Comparison of ENCODE assay signal across 2 cellular contexts in genomic region chr2:8592736-8593135, GRCh38.
TF ChIP-seq lines count a peak whose summit lies in the region.

No MANE protein-coding gene starts in this region.

TF ChIP-seq in HCT116, 20 proteins besides CTCF, POLR2A, EP300 and RAD21 (continued from another document):
- TF ChIP-seq, protein P1, sequence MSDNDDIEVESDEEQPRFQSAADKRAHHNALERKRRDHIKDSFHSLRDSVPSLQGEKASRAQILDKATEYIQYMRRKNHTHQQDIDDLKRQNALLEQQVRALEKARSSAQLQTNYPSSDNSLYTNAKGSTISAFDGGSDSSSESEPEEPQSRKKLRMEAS (IDR thresholded peaks at IDR 0.05): peak; percentile 50; the same call in 1 of the 2 replicates

TF ChIP-seq in SK-N-SH treated with all-trans-retinoic acid at 6 μM for 48 hours, 23 proteins besides CTCF, POLR2A, EP300 and RAD21 (continued from another document):
- TF ChIP-seq BACH2 (CRISPR knock-in tag; IDR thresholded peaks at IDR 0.05; ENCODE audit: borderline replicate concordance) (no peak), TCF4 (CRISPR knock-in tag; IDR thresholded peaks at IDR 0.05; ENCODE audit: borderline replicate concordance) (no peak), ZC3H10 (CRISPR knock-in tag; IDR thresholded peaks at IDR 0.05) (no peak), ZNF70 (CRISPR knock-in tag; IDR thresholded peaks at IDR 0.05) (no peak), TOX (CRISPR knock-in tag; IDR thresholded peaks at IDR 0.05; ENCODE audit: borderline replicate concordance) (no peak), ZFP3 (CRISPR knock-in tag; IDR thresholded peaks at IDR 0.05) (no peak), GLIS3 (CRISPR knock-in tag; IDR thresholded peaks at IDR 0.05) (no peak), ZFP30 (CRISPR knock-in tag; IDR thresholded peaks at IDR 0.05) (no peak), SNAI2 (CRISPR knock-in tag; IDR thresholded peaks at IDR 0.05) (no peak), ZNF8 (CRISPR knock-in tag; IDR thresholded peaks at IDR 0.05) (no peak), PPARA (CRISPR knock-in tag; IDR thresholded peaks at IDR 0.05; ENCODE audit: borderline replicate concordance) (no peak), CREB5 (CRISPR knock-in tag; IDR thresholded peaks at IDR 0.05; ENCODE audit: low read depth) (no peak), ISL1 (CRISPR knock-in tag; IDR thresholded peaks at IDR 0.05) (no peak), TSHZ2 (CRISPR knock-in tag; IDR thresholded peaks at IDR 0.05) (no peak)
- TF ChIP-seq, protein P2, sequence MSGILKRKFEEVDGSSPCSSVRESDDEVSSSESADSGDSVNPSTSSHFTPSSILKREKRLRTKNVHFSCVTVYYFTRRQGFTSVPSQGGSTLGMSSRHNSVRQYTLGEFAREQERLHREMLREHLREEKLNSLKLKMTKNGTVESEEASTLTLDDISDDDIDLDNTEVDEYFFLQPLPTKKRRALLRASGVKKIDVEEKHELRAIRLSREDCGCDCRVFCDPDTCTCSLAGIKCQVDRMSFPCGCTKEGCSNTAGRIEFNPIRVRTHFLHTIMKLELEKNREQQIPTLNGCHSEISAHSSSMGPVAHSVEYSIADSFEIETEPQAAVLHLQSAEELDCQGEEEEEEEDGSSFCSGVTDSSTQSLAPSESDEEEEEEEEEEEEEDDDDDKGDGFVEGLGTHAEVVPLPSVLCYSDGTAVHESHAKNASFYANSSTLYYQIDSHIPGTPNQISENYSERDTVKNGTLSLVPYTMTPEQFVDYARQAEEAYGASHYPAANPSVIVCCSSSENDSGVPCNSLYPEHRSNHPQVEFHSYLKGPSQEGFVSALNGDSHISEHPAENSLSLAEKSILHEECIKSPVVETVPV (CRISPR knock-in tag; IDR thresholded peaks at IDR 0.05): no peak
- TF ChIP-seq, protein P3, sequence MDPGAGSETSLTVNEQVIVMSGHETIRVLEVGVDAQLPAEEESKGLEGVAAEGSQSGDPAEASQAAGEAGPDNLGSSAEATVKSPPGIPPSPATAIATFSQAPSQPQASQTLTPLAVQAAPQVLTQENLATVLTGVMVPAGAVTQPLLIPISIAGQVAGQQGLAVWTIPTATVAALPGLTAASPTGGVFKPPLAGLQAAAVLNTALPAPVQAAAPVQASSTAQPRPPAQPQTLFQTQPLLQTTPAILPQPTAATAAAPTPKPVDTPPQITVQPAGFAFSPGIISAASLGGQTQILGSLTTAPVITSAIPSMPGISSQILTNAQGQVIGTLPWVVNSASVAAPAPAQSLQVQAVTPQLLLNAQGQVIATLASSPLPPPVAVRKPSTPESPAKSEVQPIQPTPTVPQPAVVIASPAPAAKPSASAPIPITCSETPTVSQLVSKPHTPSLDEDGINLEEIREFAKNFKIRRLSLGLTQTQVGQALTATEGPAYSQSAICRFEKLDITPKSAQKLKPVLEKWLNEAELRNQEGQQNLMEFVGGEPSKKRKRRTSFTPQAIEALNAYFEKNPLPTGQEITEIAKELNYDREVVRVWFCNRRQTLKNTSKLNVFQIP (CRISPR knock-in tag; IDR thresholded peaks at IDR 0.05; ENCODE audit: borderline replicate concordance, low read depth): no peak
- TF ChIP-seq, protein P4, sequence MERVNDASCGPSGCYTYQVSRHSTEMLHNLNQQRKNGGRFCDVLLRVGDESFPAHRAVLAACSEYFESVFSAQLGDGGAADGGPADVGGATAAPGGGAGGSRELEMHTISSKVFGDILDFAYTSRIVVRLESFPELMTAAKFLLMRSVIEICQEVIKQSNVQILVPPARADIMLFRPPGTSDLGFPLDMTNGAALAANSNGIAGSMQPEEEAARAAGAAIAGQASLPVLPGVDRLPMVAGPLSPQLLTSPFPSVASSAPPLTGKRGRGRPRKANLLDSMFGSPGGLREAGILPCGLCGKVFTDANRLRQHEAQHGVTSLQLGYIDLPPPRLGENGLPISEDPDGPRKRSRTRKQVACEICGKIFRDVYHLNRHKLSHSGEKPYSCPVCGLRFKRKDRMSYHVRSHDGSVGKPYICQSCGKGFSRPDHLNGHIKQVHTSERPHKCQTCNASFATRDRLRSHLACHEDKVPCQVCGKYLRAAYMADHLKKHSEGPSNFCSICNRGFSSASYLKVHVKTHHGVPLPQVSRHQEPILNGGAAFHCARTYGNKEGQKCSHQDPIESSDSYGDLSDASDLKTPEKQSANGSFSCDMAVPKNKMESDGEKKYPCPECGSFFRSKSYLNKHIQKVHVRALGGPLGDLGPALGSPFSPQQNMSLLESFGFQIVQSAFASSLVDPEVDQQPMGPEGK (CRISPR knock-in tag; IDR thresholded peaks at IDR 0.05; ENCODE audit: borderline replicate concordance): no peak
TF ChIP-seq in SK-N-SH treated with all-trans-retinoic acid at 6 μM for 48 hours: peak in this region for 0.
